24 cellular contexts compared by ENCODE assay signal in the genomic region with DNA sequence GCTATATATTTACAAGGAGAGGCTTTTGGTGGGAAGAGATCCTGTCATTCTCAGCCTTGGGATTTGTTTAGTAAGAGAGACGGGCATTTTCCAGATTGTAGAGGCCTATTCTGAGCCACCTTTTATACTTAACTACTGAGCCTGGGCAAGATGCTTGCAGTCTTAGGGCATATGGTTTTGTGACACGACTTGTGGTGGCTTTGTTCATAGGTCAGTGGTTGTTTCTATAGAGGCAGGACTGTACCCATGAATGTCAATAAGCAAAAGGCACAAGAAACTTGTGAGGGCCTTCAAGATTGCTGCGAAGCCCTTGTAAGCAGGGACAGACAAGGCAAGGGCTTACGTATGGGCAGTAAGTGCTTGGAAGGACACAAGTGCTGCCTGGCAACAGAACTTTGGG. TPM values are rescaled to one million over a fixed set of nuclear protein-coding genes. Genes with fewer than 3 reads are reported as not detected.
DNase-seq lines count a peak whose midpoint lies in the region; ATAC-seq and TF ChIP-seq lines count a peak whose summit lies in the region.
"Had no signal": no experiment of that assay in that cellular context is flagged by ENCODE, and none has a peak within 500 bp of the region (broad histone marks: within the 10 kb centered on the region; RNA-seq: fewer than 3 reads in every experiment).

No MANE protein-coding gene starts in this region.

- H3K4me1 ChIP-seq in OCI-LY7 (ENCODE audit: insufficient read depth, low read length, poor library complexity, severe bottlenecking) = peaks cover 80% of the 10 kb centered on the region
- H3K4me1 ChIP-seq in H9 (ENCODE audit: insufficient read depth, low read length) = no peaks in the 10 kb centered on the region
- H3K4me1 ChIP-seq: BE2C, HAP-1, Peyer's patch had no signal

- peaks cover 4% of the 10 kb centered on the region for H3K4me1 Mint-ChIP-seq in activated CD8-positive, alpha-beta T cell treated with anti-CD3 and anti-CD28 coated beads for 36 hours (ENCODE audit: low read depth)
- no peaks in the 10 kb centered on the region for H3K4me1 Mint-ChIP-seq in activated CD8-positive, alpha-beta T cell treated with anti-CD3 and anti-CD28 coated beads, Interleukin-2, amount 10 ng/mL, durations not matched to agents 7 days and 5 days (ENCODE audit: low read depth)
- H3K4me1 Mint-ChIP-seq in natural killer cell (peaks cover 73 to 75% of the 10 kb centered on the region in 2 donors), H9 (peaks cover 0 to 6% of the 10 kb centered on the region in 2 experiments; a peak in 1 of 4 replicates)
- H3K4me1 Mint-ChIP-seq: CD14-positive monocyte had no signal

- H3T11ph ChIP-seq in H9 (ENCODE audit: low read length) = no peak overlapping the region

- H3K36me3 Mint-ChIP-seq in activated CD8-positive, alpha-beta T cell treated with anti-CD3 and anti-CD28 coated beads for 36 hours (ENCODE audit: low read depth) = no peaks in the 10 kb centered on the region
- no peaks in the 10 kb centered on the region for H3K36me3 Mint-ChIP-seq in activated CD8-positive, alpha-beta T cell treated with anti-CD3 and anti-CD28 coated beads, Interleukin-2, amount 10 ng/mL, durations not matched to agents 7 days and 5 days (ENCODE audit: low read depth)
- H3K36me3 Mint-ChIP-seq in natural killer cell (no peaks in the 10 kb centered on the region), H9 (ENCODE audit: insufficient read depth in 1 of 3, low read depth in 3 of 3) (no peaks in the 10 kb centered on the region)
- H3K36me3 Mint-ChIP-seq: CD14-positive monocyte had no signal

- DNase-seq in activated CD8-positive, alpha-beta T cell treated with anti-CD3 and anti-CD28 coated beads for 36 hours = no peak
- no peak for DNase-seq in activated CD8-positive, alpha-beta T cell treated with anti-CD3 and anti-CD28 coated beads, Interleukin-2, amount 10 ng/mL, durations not matched to agents 7 days and 5 days
- DNase-seq in OCI-LY7 (ENCODE audit: low spot score) (no peak), natural killer cell (no peak), H9 (no peak), NCI-H2171 treated with DMSO at 0.1 percent for 48 hours (lab: John Stamatoyannopoulos, UW) (no peak), hippocampal formation (lab: John Stamatoyannopoulos, UW) (no peak)
- DNase-seq: BE2C, GM23248, HFFc6, KBM-7, MM.1S, NCI-H2029, NCI-H446 treated with DMSO at 0.1 percent for 48 hours, NCI-H526, NCI-H82, OCI-M1, Peyer's patch, SHP77 treated with DMSO at 0.1 percent for 48 hours had no signal

- peaks cover 2% of the 10 kb centered on the region for H3K9me3 Mint-ChIP-seq in activated CD8-positive, alpha-beta T cell treated with anti-CD3 and anti-CD28 coated beads for 36 hours
- no peaks in the 10 kb centered on the region for H3K9me3 Mint-ChIP-seq in activated CD8-positive, alpha-beta T cell treated with anti-CD3 and anti-CD28 coated beads, Interleukin-2, amount 10 ng/mL, durations not matched to agents 7 days and 5 days (ENCODE audit: insufficient read depth)
- H3K9me3 Mint-ChIP-seq in natural killer cell (peaks cover 5% of the 10 kb centered on the region in 2 donors), H9 (no peaks in the 10 kb centered on the region; a peak in 1 of 5 replicates)

- H3K27ac ChIP-seq in OCI-LY7 (ENCODE audit: low read depth, low read length, poor library complexity, severe bottlenecking) (peak overlapping the region; percentile 50), H9 (ENCODE audit: insufficient read length, low read depth, low read length) (no peak overlapping the region)
- H3K27ac ChIP-seq: 22Rv1, GM23248 had no signal

- no peaks in the 10 kb centered on the region for H3K27me3 Mint-ChIP-seq in activated CD8-positive, alpha-beta T cell treated with anti-CD3 and anti-CD28 coated beads for 36 hours
- H3K27me3 Mint-ChIP-seq in activated CD8-positive, alpha-beta T cell treated with anti-CD3 and anti-CD28 coated beads, Interleukin-2, amount 10 ng/mL, durations not matched to agents 7 days and 5 days (ENCODE audit: low read depth) = peaks cover 6% of the 10 kb centered on the region
- H3K27me3 Mint-ChIP-seq in natural killer cell (ENCODE audit: low read depth in 2 of 2) (no peaks in the 10 kb centered on the region), H9 (ENCODE audit: low read depth) (peaks cover 4% of the 10 kb centered on the region; the same call in 1 of the 2 replicates)

- no peak overlapping the region for H3K4me3 ChIP-seq in OCI-LY7 (ENCODE audit: low read depth, low read length, poor library complexity, severe bottlenecking)
- H3K4me3 ChIP-seq: GM23248, HAP-1, Peyer's patch had no signal

- H3K9ac ChIP-seq in H9 (ENCODE audit: extremely low read depth, insufficient read length, low read length) = no peak overlapping the region
- H3K9ac ChIP-seq: GM23248 had no signal

- H2AFZ ChIP-seq in OCI-LY7 (ENCODE audit: low read length) (peak overlapping the region; percentile 66), H9 (ENCODE audit: low read length) (no peak overlapping the region)
- H2AFZ ChIP-seq: GM23248 had no signal

- no peaks in the 10 kb centered on the region for H3K9me2 ChIP-seq in OCI-LY7 (ENCODE audit: insufficient read depth, low read length)

- no peak overlapping the region for H2BK120ac ChIP-seq in H9 (ENCODE audit: low read depth, low read length, poor library complexity, severe bottlenecking)

- no peak for TF ChIP-seq CTCF in activated CD8-positive, alpha-beta T cell treated with anti-CD3 and anti-CD28 coated beads for 36 hours (IDR thresholded peaks at IDR 0.05)
- no peak for TF ChIP-seq CTCF in OCI-LY7 (conservative IDR thresholded peaks at IDR 0.05; ENCODE audit: low read length)
- no peak for TF ChIP-seq CTCF in natural killer cell (IDR thresholded peaks at IDR 0.05)
- no peak for TF ChIP-seq CTCF in H9 (conservative IDR thresholded peaks at IDR 0.05)

- peak overlapping the region; percentile 56 for H3K27ac Mint-ChIP-seq in activated CD8-positive, alpha-beta T cell treated with anti-CD3 and anti-CD28 coated beads for 36 hours
- H3K27ac Mint-ChIP-seq in activated CD8-positive, alpha-beta T cell treated with anti-CD3 and anti-CD28 coated beads, Interleukin-2, amount 10 ng/mL, durations not matched to agents 7 days and 5 days = no peak overlapping the region
- H3K27ac Mint-ChIP-seq in natural killer cell (peak overlapping the region; percentile 81 to 84), H9 (no peak overlapping the region)
- H3K27ac Mint-ChIP-seq: HFFc6 had no signal

- H3K36me3 ChIP-seq in OCI-LY7 (ENCODE audit: insufficient read depth, low read length) = no peaks in the 10 kb centered on the region; the same call in 1 of the 2 replicates
- H3K36me3 ChIP-seq: BE2C, HAP-1, Peyer's patch had no signal

- WGBS in H9 (ENCODE audit: extremely low coverage, insufficient read length, low lambda C conversion rate) = no CpG with 5 or more reads among the region's 4 CpGs

- BruUV-seq in OCI-LY7 (replicated peaks; lab: Mats Ljungman, UMichigan) = no TSS peak

- H4K91ac ChIP-seq in H9 (ENCODE audit: insufficient read length, low read depth, low read length) = no peak overlapping the region

- no peak overlapping the region for H3K14ac ChIP-seq in H9 (ENCODE audit: insufficient read depth, low read length)

- H3K79me2 ChIP-seq in OCI-LY7 (ENCODE audit: insufficient read depth, low read depth, low read length) = no peaks in the 10 kb centered on the region
- H3K79me2 ChIP-seq in H9 (ENCODE audit: insufficient read depth, low read length) = no peaks in the 10 kb centered on the region

- peak; percentile 16 for ATAC-seq in activated CD8-positive, alpha-beta T cell treated with anti-CD3 and anti-CD28 coated beads for 36 hours
- no peak for ATAC-seq in activated CD8-positive, alpha-beta T cell treated with anti-CD3 and anti-CD28 coated beads, Interleukin-2, amount 10 ng/mL, durations not matched to agents 7 days and 5 days
- no peak for ATAC-seq in natural killer cell

- no peak overlapping the region for H4K8ac ChIP-seq in H9 (replicated peaks; ENCODE audit: insufficient read length, low read depth, low read length)

- H2BK12ac ChIP-seq in H9 (ENCODE audit: insufficient read length, low read depth, low read length) = no peak overlapping the region

- no peak overlapping the region for H3K56ac ChIP-seq in H9 (ENCODE audit: insufficient read length, low read depth, low read length)

- H3K4me2 ChIP-seq in OCI-LY7 (ENCODE audit: low read length) (peak overlapping the region; percentile 71), H9 (ENCODE audit: insufficient read depth, insufficient read length, low read length) (no peak overlapping the region)

- POLR2A ChIA-PET in activated CD8-positive, alpha-beta T cell treated with anti-CD3 and anti-CD28 coated beads for 36 hours (lab: Charles Lee) = no interaction called here
- POLR2A ChIA-PET in activated CD8-positive, alpha-beta T cell treated with anti-CD3 and anti-CD28 coated beads, Interleukin-2, amount 10 ng/mL, durations not matched to agents 7 days and 5 days (lab: Charles Lee) = no interaction called here
- POLR2A ChIA-PET in OCI-LY7 (lab: Charles Lee) = no interaction called here

- no peak overlapping the region for H3K4ac ChIP-seq in H9 (ENCODE audit: low read depth, low read length)

- no peak overlapping the region for H2BK20ac ChIP-seq in H9 (ENCODE audit: low read depth, low read length, poor library complexity, severe bottlenecking)

- no peak overlapping the region for H3K23ac ChIP-seq in H9 (ENCODE audit: insufficient read length, low read depth, low read length)

- H3K79me1 ChIP-seq in H9 (ENCODE audit: insufficient read depth, low read depth, low read length, poor library complexity, severe bottlenecking) = no peaks in the 10 kb centered on the region

- H2BK5ac ChIP-seq in H9 (ENCODE audit: insufficient read length, low read length) = no peak overlapping the region

- no peak overlapping the region for H2BK15ac ChIP-seq in H9 (ENCODE audit: low read depth, low read length)

- H2AK5ac ChIP-seq in H9 (ENCODE audit: insufficient read length, low read length) = no peak overlapping the region

- intact Hi-C loops in activated CD8-positive, alpha-beta T cell treated with anti-CD3 and anti-CD28 coated beads for 36 hours (cut with micrococcal nuclease) = no loop called here
- intact Hi-C loops in OCI-LY7 (cut with micrococcal nuclease; ENCODE audit: unreplicated experiment) (loop anchor here (5.0 kb wide), 1 partner anchor 192 kb away; no protein-coding TSS in a partner anchor), natural killer cell (cut with micrococcal nuclease) (loop anchor here (5.0 kb wide), 1 partner anchor 33 kb away; no protein-coding TSS in a partner anchor)

- no peak overlapping the region for H3K18ac ChIP-seq in H9 (ENCODE audit: insufficient read length, low read depth, low read length)

- CTCF ChIA-PET in activated CD8-positive, alpha-beta T cell treated with anti-CD3 and anti-CD28 coated beads for 36 hours (lab: Charles Lee) = interaction anchor here (0.6 kb wide), 1 partner anchor 15 kb away, joined by 3 read pairs; no protein-coding TSS in a partner anchor
- CTCF ChIA-PET in activated CD8-positive, alpha-beta T cell treated with anti-CD3 and anti-CD28 coated beads, Interleukin-2, amount 10 ng/mL, durations not matched to agents 7 days and 5 days (lab: Charles Lee) = no interaction called here
- CTCF ChIA-PET in OCI-LY7 (lab: Charles Lee; ENCODE audit: unreplicated experiment) = no interaction called here

- no peaks in the 10 kb centered on the region for H3K27me3 ChIP-seq in H9 (ENCODE audit: insufficient read depth, low read length)
- H3K27me3 ChIP-seq: BE2C, Peyer's patch had no signal

- no peaks in the 10 kb centered on the region for H3K23me2 ChIP-seq in H9 (ENCODE audit: insufficient read length, low read depth, low read length, poor library complexity, severe bottlenecking)

- no peak overlapping the region for H3K4me3 Mint-ChIP-seq in activated CD8-positive, alpha-beta T cell treated with anti-CD3 and anti-CD28 coated beads for 36 hours
- H3K4me3 Mint-ChIP-seq in activated CD8-positive, alpha-beta T cell treated with anti-CD3 and anti-CD28 coated beads, Interleukin-2, amount 10 ng/mL, durations not matched to agents 7 days and 5 days = no peak overlapping the region
- H3K4me3 Mint-ChIP-seq in natural killer cell (no peak overlapping the region), H9 (no peak overlapping the region)
- H3K4me3 Mint-ChIP-seq: CD14-positive monocyte, HFFc6 had no signal

- no peak overlapping the region for H4K5ac ChIP-seq in H9 (ENCODE audit: insufficient read length, low read depth, low read length)

- H4K20me1 ChIP-seq in OCI-LY7 (ENCODE audit: insufficient read depth, low read length) (no peaks in the 10 kb centered on the region), H9 (ENCODE audit: control insufficient read depth, insufficient read depth, insufficient read length) (no peaks in the 10 kb centered on the region)

- H3K9me3 ChIP-seq in OCI-LY7 (ENCODE audit: low read length) (peaks cover 8% of the 10 kb centered on the region; the same call in 1 of the 2 replicates), H9 (ENCODE audit: control insufficient read depth, low read depth, low read length) (no peaks in the 10 kb centered on the region)
- H3K9me3 ChIP-seq: BE2C, HAP-1, Peyer's patch had no signal

RNA-seq across cellular contexts. Expression of a gene that starts 3.4 kb away (rescaled TPM):
- total RNA-seq in activated CD8-positive, alpha-beta T cell treated with anti-CD3 and anti-CD28 coated beads for 36 hours = 1 to 10 TPM; 5.7 to 6.4 TPM
- under 1 TPM; 0.37 to 0.42 TPM for total RNA-seq in activated CD8-positive, alpha-beta T cell treated with anti-CD3 and anti-CD28 coated beads, Interleukin-2, amount 10 ng/mL, durations not matched to agents 7 days and 5 days
- total RNA-seq in OCI-LY7 (2014; rRNA removed; shearing (Covaris generic)) = 0.77 and 0.88 TPM in 2 replicates
- total RNA-seq in OCI-LY7 (2022) (0.99 and 1.1 TPM in 2 replicates), natural killer cell (100 to 1,000 TPM in 1 of 3 donors, 10 to 100 TPM in 2; 69.8 to 117 (median 83.8) TPM), H9 (2021) (not detected in 2 replicates)
- total RNA-seq: Daoy, G401, GM23248, HFFc6 had no signal

Comparison
In these comparisons a context has a peak if more than half of its experiments do, and no peak if none do; other contexts are left out.
1. H3K27ac Mint-ChIP-seq: peak in activated CD8-positive, alpha-beta T cell treated with anti-CD3 and anti-CD28 coated beads for 36 hours (single experiment) and natural killer cell (2 of 2); none in activated CD8-positive, alpha-beta T cell treated with anti-CD3 and anti-CD28 coated beads, Interleukin-2, amount 10 ng/mL, durations not matched to agents 7 days and 5 days (single experiment) and H9 (0 of 3).
2. RNA of a gene that starts 3.4 kb away (total RNA-seq): 69.8 to 117 TPM in natural killer cell; 5.7 to 6.4 TPM in activated CD8-positive, alpha-beta T cell treated with anti-CD3 and anti-CD28 coated beads for 36 hours, 0.77 to 1.1 TPM in OCI-LY7, 0.37 to 0.42 TPM in activated CD8-positive, alpha-beta T cell treated with anti-CD3 and anti-CD28 coated beads, Interleukin-2, amount 10 ng/mL, durations not matched to agents 7 days and 5 days and not detected in H9; every median in the first group is over 4 times any median in the second.